Comparison of ENCODE assay signal across 1 cellular context in genomic region chr1:35268282-35269189, GRCh38.
TF ChIP-seq lines count a peak whose summit lies in the region.

Gene ZMYM4 (plus strand): TSS chr1:35268709. CDS start chr1:35269047, 338 bp downstream.

TF ChIP-seq in K562, 482 proteins besides CTCF, POLR2A, EP300 and RAD21 (continued from another document and continues in another):
- TF ChIP-seq, protein P1, sequence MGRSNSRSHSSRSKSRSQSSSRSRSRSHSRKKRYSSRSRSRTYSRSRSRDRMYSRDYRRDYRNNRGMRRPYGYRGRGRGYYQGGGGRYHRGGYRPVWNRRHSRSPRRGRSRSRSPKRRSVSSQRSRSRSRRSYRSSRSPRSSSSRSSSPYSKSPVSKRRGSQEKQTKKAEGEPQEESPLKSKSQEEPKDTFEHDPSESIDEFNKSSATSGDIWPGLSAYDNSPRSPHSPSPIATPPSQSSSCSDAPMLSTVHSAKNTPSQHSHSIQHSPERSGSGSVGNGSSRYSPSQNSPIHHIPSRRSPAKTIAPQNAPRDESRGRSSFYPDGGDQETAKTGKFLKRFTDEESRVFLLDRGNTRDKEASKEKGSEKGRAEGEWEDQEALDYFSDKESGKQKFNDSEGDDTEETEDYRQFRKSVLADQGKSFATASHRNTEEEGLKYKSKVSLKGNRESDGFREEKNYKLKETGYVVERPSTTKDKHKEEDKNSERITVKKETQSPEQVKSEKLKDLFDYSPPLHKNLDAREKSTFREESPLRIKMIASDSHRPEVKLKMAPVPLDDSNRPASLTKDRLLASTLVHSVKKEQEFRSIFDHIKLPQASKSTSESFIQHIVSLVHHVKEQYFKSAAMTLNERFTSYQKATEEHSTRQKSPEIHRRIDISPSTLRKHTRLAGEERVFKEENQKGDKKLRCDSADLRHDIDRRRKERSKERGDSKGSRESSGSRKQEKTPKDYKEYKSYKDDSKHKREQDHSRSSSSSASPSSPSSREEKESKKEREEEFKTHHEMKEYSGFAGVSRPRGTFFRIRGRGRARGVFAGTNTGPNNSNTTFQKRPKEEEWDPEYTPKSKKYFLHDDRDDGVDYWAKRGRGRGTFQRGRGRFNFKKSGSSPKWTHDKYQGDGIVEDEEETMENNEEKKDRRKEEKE (IDR thresholded peaks at IDR 0.05; ENCODE audit: borderline replicate concordance in 1 of 2, control insufficient read depth in 1 of 2, low read depth in 2 of 2, low read length in 1 of 2) = no peak
- TF ChIP-seq CUX1 (CRISPR knock-in tag; IDR thresholded peaks at IDR 0.05) (0 out of 2 replicates have a peak, but pooled peaks have one; percentile 40), TEAD2 (tag; IDR thresholded peaks at IDR 0.05) (peak; percentile 84), MAZ (CRISPR knock-in tag; conservative IDR thresholded peaks at IDR 0.05 in 1 of 2, IDR thresholded peaks at IDR 0.05 in 1 of 2) (peak; percentile 66 to 92), ARNT (IDR thresholded peaks at IDR 0.05) (peak in 1 of 2 experiments; percentile 85; a peak in 1 of 4 replicates), CBFB (CRISPR knock-in tag; IDR thresholded peaks at IDR 0.05) (peak; percentile 96), DIDO1 (tag; IDR thresholded peaks at IDR 0.05; ENCODE audit: low read depth) (peak; percentile 60), SPI1 (IDR thresholded peaks at IDR 0.05; ENCODE audit: borderline replicate concordance, low read depth, low read length) (no peak), SUPT5H (IDR thresholded peaks at IDR 0.05) (peak; percentile 72), GATAD2A (IDR thresholded peaks at IDR 0.05) (peak; percentile 69; the same call in 1 of the 2 replicates), DACH1 (IDR thresholded peaks at IDR 0.05; ENCODE audit: partially characterized antibody) (no peak), SP1 (CRISPR knock-in tag; IDR thresholded peaks at IDR 0.05) (peak; percentile 62), CREM (IDR thresholded peaks at IDR 0.05; ENCODE audit: low read depth) (peak; percentile 69), MTA3 (IDR thresholded peaks at IDR 0.05; ENCODE audit: borderline replicate concordance) (peak; percentile 22; the same call in 1 of the 2 replicates), JUN (IDR thresholded peaks at IDR 0.05; ENCODE audit: borderline replicate concordance, low read depth, low read length) (0 out of 2 replicates have a peak, but pooled peaks have one; percentile 7), JUN (CRISPR knock-in tag; IDR thresholded peaks at IDR 0.05; ENCODE audit: borderline replicate concordance) (no peak), ZNF324 (CRISPR knock-in tag; IDR thresholded peaks at IDR 0.05) (no peak), FIP1L1 (IDR thresholded peaks at IDR 0.05; ENCODE audit: low read depth, low read length, poor library complexity, severe bottlenecking) (no peak), STAT6 (CRISPR knock-in tag; IDR thresholded peaks at IDR 0.05) (0 out of 2 replicates have a peak, but pooled peaks have one; percentile 54), PHF20 (IDR thresholded peaks at IDR 0.05; ENCODE audit: partially characterized antibody) (peak; percentile 84), RBM15 (IDR thresholded peaks at IDR 0.05; ENCODE audit: insufficient read depth, low read length) (no peak), SNIP1 (IDR thresholded peaks at IDR 0.05; ENCODE audit: low read depth) (0 out of 2 replicates have a peak, but pooled peaks have one; percentile 3), CBX5 (IDR thresholded peaks at IDR 0.05; ENCODE audit: borderline replicate concordance, low read depth) (0 out of 2 replicates have a peak, but pooled peaks have one; percentile 6), ZNF274 (IDR thresholded peaks at IDR 0.05; ENCODE audit: borderline replicate concordance, low read depth, low read length) (no peak), KDM1A (IDR thresholded peaks at IDR 0.05) (0 out of 4 replicates have a peak, but pooled peaks of 1 of the 2 experiments have one; percentile 6), CTBP1 (IDR thresholded peaks at IDR 0.05; ENCODE audit: borderline replicate concordance) (peak; percentile 8; the same call in 1 of the 2 replicates), SMAD1 (IDR thresholded peaks at IDR 0.05; ENCODE audit: low read depth, low read length, partially characterized antibody) (peak; percentile 21), MBD2 (IDR thresholded peaks at IDR 0.05; ENCODE audit: borderline replicate concordance, low read depth) (no peak; the same call in 1 of the 2 replicates), SMC3 (conservative IDR thresholded peaks at IDR 0.05; ENCODE audit: insufficient read depth, low read depth, low read length) (no peak), HCFC1 (IDR thresholded peaks at IDR 0.05; ENCODE audit: low read depth, low read length) (peak; percentile 55), DMBX1 (CRISPR knock-in tag; IDR thresholded peaks at IDR 0.05; ENCODE audit: borderline replicate concordance) (0 out of 2 replicates have a peak, but pooled peaks have one; percentile 10), CBX3 (IDR thresholded peaks at IDR 0.05; ENCODE audit: borderline replicate concordance in 1 of 2, low read length in 2 of 2) (peak in 1 of 2 experiments; percentile 87; a peak in 2 of 3 replicates), MYC (IDR thresholded peaks at IDR 0.05; ENCODE audit: low read depth, low read length) (peak; percentile 63), MYC (CRISPR knock-in tag; IDR thresholded peaks at IDR 0.05; ENCODE audit: borderline replicate concordance, low read depth) (no peak), TFAM (CRISPR knock-in tag; conservative IDR thresholded peaks at IDR 0.05) (no peak), CSDE1 (IDR thresholded peaks at IDR 0.05) (no peak), RBFOX2 (IDR thresholded peaks at IDR 0.05; ENCODE audit: low read depth, low read length) (peak; percentile 91), ELF2 (CRISPR knock-in tag; IDR thresholded peaks at IDR 0.05) (peak; percentile 43; the same call in 1 of the 2 replicates), ARID3A (IDR thresholded peaks at IDR 0.05; ENCODE audit: borderline replicate concordance, low read depth, low read length) (peak; percentile 53; the same call in 1 of the 2 replicates), KDM5B (IDR thresholded peaks at IDR 0.05; ENCODE audit: insufficient replicate concordance, low read depth, low read length) (peak; percentile 74), MXD1 (CRISPR knock-in tag; IDR thresholded peaks at IDR 0.05; ENCODE audit: borderline replicate concordance, poor library complexity, severe bottlenecking) (no peak)
- TF ChIP-seq, protein P2, sequence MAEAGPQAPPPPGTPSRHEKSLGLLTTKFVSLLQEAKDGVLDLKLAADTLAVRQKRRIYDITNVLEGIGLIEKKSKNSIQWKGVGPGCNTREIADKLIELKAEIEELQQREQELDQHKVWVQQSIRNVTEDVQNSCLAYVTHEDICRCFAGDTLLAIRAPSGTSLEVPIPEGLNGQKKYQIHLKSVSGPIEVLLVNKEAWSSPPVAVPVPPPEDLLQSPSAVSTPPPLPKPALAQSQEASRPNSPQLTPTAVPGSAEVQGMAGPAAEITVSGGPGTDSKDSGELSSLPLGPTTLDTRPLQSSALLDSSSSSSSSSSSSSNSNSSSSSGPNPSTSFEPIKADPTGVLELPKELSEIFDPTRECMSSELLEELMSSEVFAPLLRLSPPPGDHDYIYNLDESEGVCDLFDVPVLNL (CRISPR knock-in tag; IDR thresholded peaks at IDR 0.05; ENCODE audit: low read depth) = no peak
- TF ChIP-seq, protein P3, sequence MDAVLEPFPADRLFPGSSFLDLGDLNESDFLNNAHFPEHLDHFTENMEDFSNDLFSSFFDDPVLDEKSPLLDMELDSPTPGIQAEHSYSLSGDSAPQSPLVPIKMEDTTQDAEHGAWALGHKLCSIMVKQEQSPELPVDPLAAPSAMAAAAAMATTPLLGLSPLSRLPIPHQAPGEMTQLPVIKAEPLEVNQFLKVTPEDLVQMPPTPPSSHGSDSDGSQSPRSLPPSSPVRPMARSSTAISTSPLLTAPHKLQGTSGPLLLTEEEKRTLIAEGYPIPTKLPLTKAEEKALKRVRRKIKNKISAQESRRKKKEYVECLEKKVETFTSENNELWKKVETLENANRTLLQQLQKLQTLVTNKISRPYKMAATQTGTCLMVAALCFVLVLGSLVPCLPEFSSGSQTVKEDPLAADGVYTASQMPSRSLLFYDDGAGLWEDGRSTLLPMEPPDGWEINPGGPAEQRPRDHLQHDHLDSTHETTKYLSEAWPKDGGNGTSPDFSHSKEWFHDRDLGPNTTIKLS (IDR thresholded peaks at IDR 0.05; ENCODE audit: borderline replicate concordance, low read depth) = peak; percentile 53; the same call in 1 of the 2 replicates
- TF ChIP-seq, protein P4, sequence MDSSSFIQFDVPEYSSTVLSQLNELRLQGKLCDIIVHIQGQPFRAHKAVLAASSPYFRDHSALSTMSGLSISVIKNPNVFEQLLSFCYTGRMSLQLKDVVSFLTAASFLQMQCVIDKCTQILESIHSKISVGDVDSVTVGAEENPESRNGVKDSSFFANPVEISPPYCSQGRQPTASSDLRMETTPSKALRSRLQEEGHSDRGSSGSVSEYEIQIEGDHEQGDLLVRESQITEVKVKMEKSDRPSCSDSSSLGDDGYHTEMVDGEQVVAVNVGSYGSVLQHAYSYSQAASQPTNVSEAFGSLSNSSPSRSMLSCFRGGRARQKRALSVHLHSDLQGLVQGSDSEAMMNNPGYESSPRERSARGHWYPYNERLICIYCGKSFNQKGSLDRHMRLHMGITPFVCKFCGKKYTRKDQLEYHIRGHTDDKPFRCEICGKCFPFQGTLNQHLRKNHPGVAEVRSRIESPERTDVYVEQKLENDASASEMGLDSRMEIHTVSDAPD (CRISPR knock-in tag; IDR thresholded peaks at IDR 0.05) = no peak
- TF ChIP-seq, protein P5, sequence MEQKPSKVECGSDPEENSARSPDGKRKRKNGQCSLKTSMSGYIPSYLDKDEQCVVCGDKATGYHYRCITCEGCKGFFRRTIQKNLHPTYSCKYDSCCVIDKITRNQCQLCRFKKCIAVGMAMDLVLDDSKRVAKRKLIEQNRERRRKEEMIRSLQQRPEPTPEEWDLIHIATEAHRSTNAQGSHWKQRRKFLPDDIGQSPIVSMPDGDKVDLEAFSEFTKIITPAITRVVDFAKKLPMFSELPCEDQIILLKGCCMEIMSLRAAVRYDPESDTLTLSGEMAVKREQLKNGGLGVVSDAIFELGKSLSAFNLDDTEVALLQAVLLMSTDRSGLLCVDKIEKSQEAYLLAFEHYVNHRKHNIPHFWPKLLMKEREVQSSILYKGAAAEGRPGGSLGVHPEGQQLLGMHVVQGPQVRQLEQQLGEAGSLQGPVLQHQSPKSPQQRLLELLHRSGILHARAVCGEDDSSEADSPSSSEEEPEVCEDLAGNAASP (IDR thresholded peaks at IDR 0.05) = no peak
